27 cellular contexts compared by ENCODE assay signal in the genomic region with DNA sequence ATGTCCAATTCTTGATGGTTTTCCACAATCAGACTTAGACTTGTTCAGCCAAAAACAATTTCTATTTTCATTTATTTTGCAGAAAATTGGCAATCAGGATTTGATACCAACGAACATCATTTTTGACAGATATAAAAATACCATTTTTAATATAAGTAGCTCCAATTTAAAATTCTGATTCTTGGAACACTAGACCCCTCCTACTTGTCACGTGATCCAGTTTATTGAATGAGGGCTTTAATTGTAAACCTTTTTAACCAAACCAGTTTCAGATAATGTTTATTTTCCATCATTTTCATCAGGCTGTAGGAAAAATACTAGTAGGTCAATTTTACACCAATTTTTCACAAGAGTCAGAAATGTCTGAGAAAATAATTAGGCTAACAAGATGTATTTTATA.
"Had no signal": no experiment of that assay in that cellular context is flagged by ENCODE, and none has a peak within 500 bp of the region (broad histone marks: within the 10 kb centered on the region; RNA-seq: fewer than 3 reads in every experiment).

No MANE protein-coding gene starts in this region.

- FAIRE-seq: urothelium cell line had no signal

- H3K9me3 ChIP-seq: stomach, suprapubic skin, testis, thoracic aorta, thyroid gland, tibial artery, tibial nerve, transverse colon, upper lobe of left lung, upper lobe of right lung, uterus, vagina had no signal

- DNase-seq: stimulated activated CD4-positive, alpha-beta T cell treated with anti-CD3 and anti-CD28 coated beads, Interleukin-2, amount 100 ng/mL, for 48 hours; stimulated activated CD4-positive, alpha-beta T cell treated with anti-CD3 and anti-CD28 coated beads, Interleukin-4, amount 100 ng/mL, for 1 hour; stimulated activated CD4-positive, alpha-beta T cell treated with anti-CD3 and anti-CD28 coated beads, Interleukin-4, amount 100 ng/mL, for 24 hours; stimulated activated CD4-positive, alpha-beta T cell treated with anti-CD3 and anti-CD28 coated beads, Interleukin-4, amount 100 ng/mL, for 4 hours; stimulated activated CD8-positive, alpha-beta memory T cell treated with anti-CD3 and anti-CD28 coated beads, Interleukin-4, amount 100 ng/mL, for 48 hours; stimulated activated naive B cell treated with anti-CD40 and anti-IgM and Interleukin-4, amounts not matched to agents 10 μg/mL and 1 μg/mL and 100 μg/mL, for 72 hours; stimulated activated naive CD4-positive, alpha-beta T cell; stimulated activated naive CD4-positive, alpha-beta T cell treated with Interleukin-2 at 50 U/mL for 16 hours; stimulated activated naive CD8-positive, alpha-beta T cell treated with anti-CD3 and anti-CD28 coated beads, Interleukin-15, amount 100 ng/mL, for 72 hours; stimulated activated naive CD8-positive, alpha-beta T cell treated with anti-CD3 and anti-CD28 coated beads, Interleukin-15, Interleukin-2, amounts not matched to agents 100 U/mL and 50 U/mL, for 24 hours; stomach; substantia nigra; testis; thyroid gland; tibial artery; transverse colon; trophoblast cell; upper lobe of left lung; upper lobe of right lung; uterus had no signal

- H3K36me3 ChIP-seq: stomach, suprapubic skin, thoracic aorta, thyroid gland, tibial artery, tibial nerve, transverse colon, upper lobe of left lung, upper lobe of right lung, uterus, vagina had no signal

- H3K27me3 ChIP-seq: stomach, suprapubic skin, testis, thyroid gland, tibial artery, tibial nerve, transverse colon, upper lobe of left lung, upper lobe of right lung, uterus, vagina had no signal

- H3K4me1 ChIP-seq: stomach, suprapubic skin, thyroid gland, tibial artery, tibial nerve, transverse colon, upper lobe of left lung, upper lobe of right lung, uterus, vagina had no signal

- H3K4me3 ChIP-seq: stomach, suprapubic skin, testis, thoracic aorta, thyroid gland, tibial artery, tibial nerve, transverse colon, upper lobe of left lung, upper lobe of right lung, uterus, vagina had no signal

- ATAC-seq: stimulated activated effector memory CD8-positive, alpha-beta T cell treated with anti-CD3 and anti-CD28 coated beads, Interleukin-12 subunit alpha, Interleukin-12 subunit beta, amount 100 ng/mL, for 72 hours; stimulated activated memory B cell treated with anti-CD40 and anti-IgM and Interleukin-4, amounts not matched to agents 10 μg/mL and 1 μg/mL and 100 μg/mL, for 72 hours; stimulated activated naive B cell treated with anti-CD40 and anti-IgM and Interleukin-4, amounts not matched to agents 10 μg/mL and 1 μg/mL and 100 μg/mL, for 72 hours; stimulated activated naive CD8-positive, alpha-beta T cell treated with anti-CD3 and anti-CD28 coated beads, Interleukin-15, amount 100 ng/mL, for 72 hours; stimulated activated naive CD8-positive, alpha-beta T cell treated with anti-CD3 and anti-CD28 coated beads, Interleukin-15, Interleukin-2, amounts not matched to agents 100 U/mL and 50 U/mL, for 24 hours; upper lobe of right lung had no signal

- H3K27ac ChIP-seq: stomach, suprapubic skin, testis, thoracic aorta, thyroid gland, tibial artery, tibial nerve, transverse colon, upper lobe of left lung, upper lobe of right lung, uterus, vagina had no signal
